In the genomic region with DNA sequence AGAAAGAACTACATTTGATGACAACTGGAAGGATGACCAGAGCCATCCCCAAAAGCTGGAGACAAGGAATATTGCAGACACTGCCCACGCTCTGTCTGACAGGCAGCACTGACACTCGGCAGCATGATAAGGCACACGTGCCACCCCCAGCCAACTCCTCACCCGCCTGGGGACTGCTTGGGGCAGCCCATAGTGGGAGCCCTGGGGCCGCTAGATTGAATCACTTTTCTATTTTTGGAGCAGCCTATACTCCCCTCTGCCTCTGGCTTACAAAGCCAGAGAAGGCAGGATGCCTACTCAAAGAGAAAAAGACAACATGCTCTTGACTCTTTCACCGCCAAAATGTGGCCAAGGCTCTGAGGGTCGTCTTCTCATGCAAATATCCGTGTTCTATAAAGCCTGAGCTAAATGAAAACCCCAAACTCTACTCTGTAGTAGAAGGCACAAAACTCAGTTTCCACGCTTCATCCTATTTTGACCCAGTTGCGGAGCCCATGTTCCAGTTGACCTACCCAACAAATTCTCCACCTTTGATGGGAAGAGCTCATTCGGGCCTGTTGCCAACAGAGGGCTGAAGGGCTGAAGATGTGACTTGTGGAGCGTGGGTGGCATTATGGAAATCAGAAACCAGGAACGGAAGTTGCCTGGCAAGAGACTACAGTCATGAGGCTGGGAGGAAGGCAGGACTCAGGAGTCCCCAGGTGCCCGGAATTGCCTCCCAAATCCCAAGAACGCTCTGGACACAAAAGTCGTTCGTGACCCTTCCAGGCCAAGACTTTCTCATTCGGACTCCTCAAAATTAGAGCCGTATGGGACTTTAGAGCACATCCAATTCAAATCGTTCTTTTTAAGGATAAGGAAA, we compare ENCODE assay signal across 8 cellular contexts. TPM values are rescaled to one million over a fixed set of nuclear protein-coding genes. Genes with fewer than 3 reads are reported as not detected.
DNase-seq lines count a peak whose midpoint lies in the region; ATAC-seq and TF ChIP-seq lines count a peak whose summit lies in the region.

No MANE protein-coding gene starts in this region.

- BruUV-seq in HCT116 (replicated peaks; lab: Mats Ljungman, UMichigan) (TSS peak; percentile 59), OCI-LY7 (replicated peaks; lab: Mats Ljungman, UMichigan) (no TSS peak)

- WGBS in spleen, 5 donors, result 14 to 25% (median 20%) methylated on average over 20 of the region's 20 CpGs

- H3K9me2 ChIP-seq in HCT116 (ENCODE audit: insufficient read depth) (no peaks in the 10 kb centered on the region), OCI-LY7 (ENCODE audit: insufficient read depth, low read length) (no peaks in the 10 kb centered on the region)

- TF ChIP-seq CTCF in HCT116 (IDR thresholded peaks at IDR 0.05 in 2 of 3, conservative IDR thresholded peaks at IDR 0.05 in 1 of 3; ENCODE audit: borderline replicate concordance in 1 of 3, insufficient read depth in 1 of 3, low read depth in 2 of 3, low read length in 2 of 3) (0 out of 6 replicates have a peak, but pooled peaks of 1 of the 3 experiments have one; percentile 6), OCI-LY7 (conservative IDR thresholded peaks at IDR 0.05; ENCODE audit: low read length) (peak; percentile 38), spleen (IDR thresholded peaks at IDR 0.05 in 8 of 11, conservative IDR thresholded peaks at IDR 0.05 in 3 of 11) (no peak)

- DNase-seq in ELR (ENCODE audit: low read depth) (peak; percentile 62), HCT116 (ENCODE audit: low read depth, low spot score) (no peak), OCI-LY7 (ENCODE audit: low spot score) (peak; percentile 69), hepatic stellate cell (ENCODE audit: low spot score) (peak; percentile 76), spleen (no peak), DMS114 treated with DMSO at 0.1 percent for 48 hours (lab: John Stamatoyannopoulos, UW; ENCODE audit: unreplicated experiment) (no peak), epidermal melanocyte (ENCODE audit: insufficient read length, low spot score) (no peak)

- H3K4me1 ChIP-seq in HCT116 (ENCODE audit: control insufficient read depth in 1 of 2, insufficient read depth in 2 of 2, low read length in 2 of 2), result peaks cover 25 to 27% of the 10 kb centered on the region in 2 experiments
- peaks cover 26% of the 10 kb centered on the region for H3K4me1 ChIP-seq in OCI-LY7 (ENCODE audit: insufficient read depth, low read length, poor library complexity, severe bottlenecking)
- peaks cover 14 to 76% (median 44%) of the 10 kb centered on the region in 6 donors for H3K4me1 ChIP-seq in spleen

- CTCF ChIA-PET in HCT116 (lab: Charles Lee), result interaction anchor here (0.9 to 1.0 kb wide), 2 partner anchors 38 to 176 kb away, joined by 3 to 4 read pairs; no protein-coding TSS in a partner anchor
- CTCF ChIA-PET in OCI-LY7 (lab: Charles Lee; ENCODE audit: unreplicated experiment), result interaction anchor here (0.7 kb wide), 1 partner anchor 11 kb away, joined by 3 read pairs; no protein-coding TSS in a partner anchor

- H3K4me2 ChIP-seq in HCT116 (ENCODE audit: low read length) (peak overlapping the region; percentile 91), OCI-LY7 (ENCODE audit: low read length) (peak overlapping the region; percentile 96)

- no peaks in the 10 kb centered on the region for H3K27me3 Mint-ChIP-seq in activated naive CD8-positive, alpha-beta T cell

- no peak for TF ChIP-seq RAD21 in HCT116 (IDR thresholded peaks at IDR 0.05; ENCODE audit: low read depth)

- H3K4me1 Mint-ChIP-seq in activated naive CD8-positive, alpha-beta T cell (ENCODE audit: low read depth), result peaks cover 31% of the 10 kb centered on the region

- H3K4me3 Mint-ChIP-seq in activated naive CD8-positive, alpha-beta T cell, result peak overlapping the region; percentile 99

- ATAC-seq in HCT116, result peak; percentile 5; the same call in 1 of the 2 replicates

- peaks cover 10% of the 10 kb centered on the region; the same call in 1 of the 2 replicates for H4K20me1 ChIP-seq in HCT116 (ENCODE audit: insufficient read depth)
- H4K20me1 ChIP-seq in OCI-LY7 (ENCODE audit: insufficient read depth, low read length), result peaks cover 19% of the 10 kb centered on the region; the same call in 1 of the 2 replicates

- no peak for TF ChIP-seq POLR2A in HCT116 (IDR thresholded peaks at IDR 0.05; ENCODE audit: borderline replicate concordance, extremely low read depth, insufficient read depth, insufficient read length)
- TF ChIP-seq POLR2A in spleen (IDR thresholded peaks at IDR 0.05), result no peak

- H3K9me3 ChIP-seq in HCT116 (ENCODE audit: control insufficient read depth in 1 of 2, insufficient read depth in 1 of 2, low read depth in 1 of 2, low read length in 2 of 2), result no peaks in the 10 kb centered on the region
- no peaks in the 10 kb centered on the region for H3K9me3 ChIP-seq in OCI-LY7 (ENCODE audit: low read length)
- no peaks in the 10 kb centered on the region for H3K9me3 ChIP-seq in spleen

- intact Hi-C loops in HCT116 (cut with micrococcal nuclease) (loop anchor here (2.0 kb wide), 1 partner anchor 57 kb away; a partner anchor contains a TSS), OCI-LY7 (cut with micrococcal nuclease; ENCODE audit: unreplicated experiment) (loop anchor here (1.0 kb wide), 1 partner anchor 56 kb away; no protein-coding TSS in a partner anchor), spleen (cut with DNase I; ENCODE audit: low total_unique reads) (no loop called here)

- peaks cover 58% of the 10 kb centered on the region for H3K79me2 ChIP-seq in HCT116 (ENCODE audit: insufficient read depth, low read length)
- peaks cover 43% of the 10 kb centered on the region for H3K79me2 ChIP-seq in OCI-LY7 (ENCODE audit: insufficient read depth, low read depth, low read length)

- peak overlapping the region; percentile 77 to 96 for H3K4me3 ChIP-seq in HCT116 (replicated peaks in 1 of 2; ENCODE audit: low read depth in 1 of 2, low read length in 2 of 2)
- H3K4me3 ChIP-seq in OCI-LY7 (ENCODE audit: low read depth, low read length, poor library complexity, severe bottlenecking), result peak overlapping the region; percentile 82
- H3K4me3 ChIP-seq in spleen, result peak overlapping the region; percentile 62 to 87 (median 72)

- POLR2A ChIA-PET in HCT116 (lab: Charles Lee), result interaction anchor here (1.2 to 1.8 kb wide), 2 partner anchors 68 to 80 kb away, joined by 3 to 5 read pairs; a partner anchor contains a TSS
- POLR2A ChIA-PET in OCI-LY7 (lab: Charles Lee), result interaction anchor here (0.5 to 2.8 kb wide), 4 partner anchors 45 to 146 kb away, joined by 3 to 11 read pairs (median 5); a partner anchor contains a TSS

- H3K9ac ChIP-seq in HCT116 (ENCODE audit: low read length), result peak overlapping the region; percentile 98

- peaks cover 2% of the 10 kb centered on the region for H3K36me3 Mint-ChIP-seq in activated naive CD8-positive, alpha-beta T cell

- RAD21 ChIA-PET in HCT116 (lab: Charles Lee; ENCODE audit: low non-redundant PET in 1 of 2, low total read pairs in 2 of 2, uncharacterized antibody in 2 of 2, unreplicated experiment in 2 of 2), result no interaction called here

- no peaks in the 10 kb centered on the region for H3K9me3 Mint-ChIP-seq in activated naive CD8-positive, alpha-beta T cell (ENCODE audit: low read depth)

- H3K27ac ChIP-seq in HCT116 (ENCODE audit: low read depth, low read length), result peak overlapping the region; percentile 90
- peak overlapping the region; percentile 66 for H3K27ac ChIP-seq in OCI-LY7 (ENCODE audit: low read depth, low read length, poor library complexity, severe bottlenecking)
- peak overlapping the region in 7 of 8 donors; percentile 90 to 97 (median 94) for H3K27ac ChIP-seq in spleen

- peak overlapping the region; percentile 98 for H3K27ac Mint-ChIP-seq in activated naive CD8-positive, alpha-beta T cell

- H3K27me3 ChIP-seq in HCT116 (ENCODE audit: insufficient read depth, low read length) (no peaks in the 10 kb centered on the region), spleen (replicated peaks in 1 of 7) (no peaks in the 10 kb centered on the region)

- H2AFZ ChIP-seq in HCT116 (ENCODE audit: low read depth, low read length, poor library complexity, severe bottlenecking), result no peak overlapping the region
- peak overlapping the region; percentile 1; the same call in 1 of the 2 replicates for H2AFZ ChIP-seq in OCI-LY7 (ENCODE audit: low read length)

- H3K36me3 ChIP-seq in HCT116 (ENCODE audit: control insufficient read depth in 1 of 2, insufficient read depth in 2 of 2, low read length in 2 of 2) (peaks cover 26 to 36% of the 10 kb centered on the region in 2 experiments), OCI-LY7 (ENCODE audit: insufficient read depth, low read length) (peaks cover 40% of the 10 kb centered on the region), spleen (peaks cover 0 to 53% (median 36%) of the 10 kb centered on the region in 6 donors)

TF ChIP-seq in HCT116, 20 proteins besides CTCF, POLR2A, EP300 and RAD21 (continues in another document):
- TF ChIP-seq SIN3A (IDR thresholded peaks at IDR 0.05; ENCODE audit: low read depth), result peak; percentile 41; the same call in 1 of the 2 replicates
- TF ChIP-seq, protein P1, sequence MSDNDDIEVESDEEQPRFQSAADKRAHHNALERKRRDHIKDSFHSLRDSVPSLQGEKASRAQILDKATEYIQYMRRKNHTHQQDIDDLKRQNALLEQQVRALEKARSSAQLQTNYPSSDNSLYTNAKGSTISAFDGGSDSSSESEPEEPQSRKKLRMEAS (IDR thresholded peaks at IDR 0.05), result peak; percentile 26

RNA-seq across cellular contexts. Expression of a gene that starts 1.1 kb away (rescaled TPM):
- total RNA-seq in HCT116 (2021; ENCODE audit: unreplicated experiment), result 75.2 TPM
- polyA plus RNA-seq in HCT116 (2012), result 46.7 and 50.1 TPM in 2 replicates
- total RNA-seq in OCI-LY7 (2014; rRNA removed; shearing (Covaris generic)), result 87.0 and 87.9 TPM in 2 replicates
- 88.9 and 99.0 TPM in 2 replicates for total RNA-seq in OCI-LY7 (2022)
- total RNA-seq in spleen, result 10 to 100 TPM; 48.9 to 80.5 (median 70.8) TPM
- polyA plus RNA-seq in spleen, result 10 to 100 TPM; 14.9 to 33.6 (median 17.7) TPM

RNA-seq across cellular contexts. Expression of a gene that starts 2.6 kb away (rescaled TPM):
- 6.3 TPM for total RNA-seq in HCT116 (2021; ENCODE audit: unreplicated experiment)
- 2.1 and 3.1 TPM in 2 replicates for polyA plus RNA-seq in HCT116 (2012)
- total RNA-seq in OCI-LY7 (2014; rRNA removed; shearing (Covaris generic)), result 5.0 and 6.2 TPM in 2 replicates
- 6.8 and 7.4 TPM in 2 replicates for total RNA-seq in OCI-LY7 (2022)
- 1 to 10 TPM; 2.6 to 6.8 (median 4.6) TPM for total RNA-seq in spleen
- 1 to 10 TPM; 3.4 to 5.3 (median 3.8) TPM for polyA plus RNA-seq in spleen

RNA-seq across cellular contexts. Expression of a gene that starts 14.0 kb away (rescaled TPM):
- 27.8 TPM for total RNA-seq in HCT116 (2021; ENCODE audit: unreplicated experiment)
- 13.4 and 18.9 TPM in 2 replicates for polyA plus RNA-seq in HCT116 (2012)
- 0.60 TPM in 1 of 2 replicates, not detected in the other for total RNA-seq in OCI-LY7 (2014; rRNA removed; shearing (Covaris generic))
- 4.9 and 8.0 TPM in 2 replicates for total RNA-seq in OCI-LY7 (2022)
- total RNA-seq in spleen, result 10 to 100 TPM; 25.5 to 54.4 (median 44.2) TPM
- polyA plus RNA-seq in spleen, result 10 to 100 TPM; 26.3 to 31.9 (median 30.6) TPM

RNA-seq across cellular contexts. Expression of a gene that starts 17.6 kb away (rescaled TPM):
- not detected for total RNA-seq in HCT116 (2021; ENCODE audit: unreplicated experiment)
- not detected in 2 replicates for polyA plus RNA-seq in HCT116 (2012)
- total RNA-seq in OCI-LY7 (2014; rRNA removed; shearing (Covaris generic)), result 0.63 and 1.2 TPM in 2 replicates
- 0.59 TPM in 1 of 2 replicates, not detected in the other for total RNA-seq in OCI-LY7 (2022)
- total RNA-seq in spleen, result not detected
- not detected for polyA plus RNA-seq in spleen

RNA-seq across cellular contexts. Expression of a gene that starts 33.7 kb away (rescaled TPM):
- 10.9 TPM for total RNA-seq in HCT116 (2021; ENCODE audit: unreplicated experiment)
- 6.4 and 7.3 TPM in 2 replicates for polyA plus RNA-seq in HCT116 (2012)
- total RNA-seq in OCI-LY7 (2014; rRNA removed; shearing (Covaris generic)), result 4.2 and 5.0 TPM in 2 replicates
- 15.7 and 16.4 TPM in 2 replicates for total RNA-seq in OCI-LY7 (2022)
- 1 to 10 TPM in 6 of 7 donors, under 1 TPM in 1; 0.94 to 4.0 (median 1.8) TPM for total RNA-seq in spleen
- 1 to 10 TPM in 2 of 3 donors, under 1 TPM in 1; 0.80 to 2.3 (median 2.2) TPM for polyA plus RNA-seq in spleen

Comparison
In these comparisons a context has a peak if more than half of its experiments do, and no peak if none do; other contexts are left out.
1. DNase-seq: peak in ELR (single experiment), OCI-LY7 (single experiment) and hepatic stellate cell (single experiment); none in HCT116 (single experiment), spleen (single experiment), DMS114 treated with DMSO at 0.1 percent for 48 hours (single experiment) and epidermal melanocyte (single experiment).
2. Peak in every context shown above with its lines, with median percentiles within 50 percentile points of each other: H3K27ac ChIP-seq and H3K4me3 ChIP-seq.